10 cellular contexts compared by ENCODE assay signal in the genomic region with DNA sequence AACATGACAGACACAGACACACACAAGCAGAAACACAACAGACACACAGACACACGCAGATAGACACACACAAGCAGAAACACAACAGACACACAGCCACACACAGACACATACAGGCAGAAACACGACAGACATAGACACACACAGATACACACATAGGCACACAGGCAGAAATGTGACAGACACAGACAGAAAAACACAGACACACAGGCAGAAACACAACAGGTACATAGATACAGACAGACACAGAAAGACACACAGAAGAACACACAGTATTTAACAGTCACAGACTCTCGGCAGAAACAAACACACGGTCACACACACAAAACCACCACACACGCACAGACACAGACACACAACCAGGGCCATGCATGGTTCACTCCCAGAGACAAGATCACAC. TPM values are rescaled to one million over a fixed set of nuclear protein-coding genes. Genes with fewer than 3 reads are reported as not detected.
A peak's percentile ranks its signal among the peaks of the same experiment; 100 is the strongest.
DNase-seq lines count a peak whose midpoint lies in the region; ATAC-seq, FAIRE-seq and TF ChIP-seq lines count a peak whose summit lies in the region.
"Had no signal": no experiment of that assay in that cellular context is flagged by ENCODE, and none has a peak within 500 bp of the region (broad histone marks: within the 10 kb centered on the region; RNA-seq: fewer than 3 reads in every experiment).

No MANE protein-coding gene starts in this region.

- H3K4me3 ChIP-seq in heart left ventricle (peak overlapping the region; percentile 42 to 84 (median 61)), mammary epithelial cell (replicated peaks in 1 of 3; ENCODE audit: insufficient read depth in 1 of 3, low read depth in 2 of 3, low read length in 3 of 3) (no peak overlapping the region), lung (peak overlapping the region; percentile 23)

- peaks cover 0 to 3% (median 0%) of the 10 kb centered on the region in 9 donors for H3K36me3 ChIP-seq in heart left ventricle
- no peaks in the 10 kb centered on the region for H3K36me3 ChIP-seq in mammary epithelial cell (ENCODE audit: insufficient read depth, low read length)
- peaks cover 0 to 5% of the 10 kb centered on the region in 2 donors for H3K36me3 ChIP-seq in lung (ENCODE audit: control insufficient read depth in 2 of 2, insufficient read depth in 2 of 2, low read length in 2 of 2)

- no peaks in the 10 kb centered on the region for H4K20me1 ChIP-seq in mammary epithelial cell (ENCODE audit: insufficient read depth, low read length)

- no peak for TF ChIP-seq POLR2A in heart left ventricle (IDR thresholded peaks at IDR 0.05)
- TF ChIP-seq POLR2A in erythroblast (IDR thresholded peaks at IDR 0.05; ENCODE audit: low read length) = no peak

- no peaks in the 10 kb centered on the region for H3K9me3 ChIP-seq in heart left ventricle
- no peaks in the 10 kb centered on the region for H3K9me3 ChIP-seq in mammary epithelial cell (replicated peaks; ENCODE audit: insufficient read depth, low read length)
- no peaks in the 10 kb centered on the region for H3K9me3 ChIP-seq in lung (ENCODE audit: control insufficient read depth in 2 of 2, insufficient read depth in 1 of 2, low read length in 1 of 2)

- intact Hi-C loops in heart left ventricle (cut with DNase I) = no loop called here
- intact Hi-C loops in left ventricle myocardium superior (cut with micrococcal nuclease) = no loop called here
- intact Hi-C loops in mammary epithelial cell (cut with micrococcal nuclease) = no loop called here

- no peak overlapping the region for H2AFZ ChIP-seq in mammary epithelial cell (ENCODE audit: low read depth, low read length)

- peaks cover 8 to 58% (median 38%) of the 10 kb centered on the region in 12 donors for H3K4me1 ChIP-seq in heart left ventricle
- peaks cover 9% of the 10 kb centered on the region for H3K4me1 ChIP-seq in mammary epithelial cell (ENCODE audit: insufficient read depth, low read length)
- H3K4me1 ChIP-seq in lung (ENCODE audit: control insufficient read depth in 2 of 2, insufficient read depth in 2 of 2, low read length in 2 of 2) = peaks cover 0 to 12% of the 10 kb centered on the region in 2 donors

- H3K4me2 ChIP-seq in mammary epithelial cell (ENCODE audit: insufficient read depth, low read depth, low read length) = peak overlapping the region; percentile 67

- no peaks in the 10 kb centered on the region for H3K79me2 ChIP-seq in mammary epithelial cell (ENCODE audit: insufficient read depth, low read length)

- CTCF ChIA-PET in mammary epithelial cell (lab: Charles Lee; ENCODE audit: low non-redundant PET) = no interaction called here

- ATAC-seq in heart left ventricle (no peak), left ventricle myocardium superior (no peak), lung (ENCODE audit: insufficient read depth, low FRiP score) (no peak), HG03432 (IDR thresholded peaks at IDR 0.05; ENCODE audit: unreplicated experiment) (no peak), GM18909 (IDR thresholded peaks at IDR 0.05; ENCODE audit: poor library complexity, unreplicated experiment) (no peak)

- BruUV-seq in mammary epithelial cell (replicated peaks; lab: Mats Ljungman, UMichigan) = no TSS peak

- FAIRE-seq in urothelium cell line (lab: Jason Lieb, UNC) = peak; percentile 13
- FAIRE-seq: RCC 7860 had no signal

- in situ Hi-C loops in mammary epithelial cell (cut with MboI; ENCODE audit: low sequenced_read_pairs in 2 of 2) = no loop called here

- H3K27ac ChIP-seq in heart left ventricle (peak overlapping the region in 10 of 12 donors; percentile 78 to 97 (median 88)), mammary epithelial cell (ENCODE audit: insufficient read depth, low read depth, low read length) (no peak overlapping the region), lung (ENCODE audit: low read depth in 1 of 2, low read length in 1 of 2) (no peak overlapping the region)

- no peak overlapping the region for H3K9ac ChIP-seq in mammary epithelial cell (ENCODE audit: insufficient read depth, low read length)

- 36 to 58% (median 50%) methylated on average over 5 of the region's 5 CpGs for WGBS in heart left ventricle, 4 donors
- WGBS in mammary epithelial cell (ENCODE audit: low coverage, missing lambda C conversion rate) = 89% methylated on average over 2 of the region's 5 CpGs
- WGBS in lung, 2 donors = 44 to 48% methylated on average over 5 of the region's 5 CpGs

- no peak for DNase-seq in heart left ventricle
- no peak for DNase-seq in left ventricle myocardium superior
- DNase-seq in mammary epithelial cell = no peak
- no peak for DNase-seq in lung (ENCODE audit: low spot score)
- no peak for DNase-seq in urothelium cell line (ENCODE audit: low spot score)
- DNase-seq in erythroblast (lab: John Stamatoyannopoulos, UW) = no peak

- H3K27me3 ChIP-seq in heart left ventricle (peaks cover 0 to 11% (median 0%) of the 10 kb centered on the region in 9 donors), mammary epithelial cell (ENCODE audit: insufficient read depth, low read length) (no peaks in the 10 kb centered on the region), lung (ENCODE audit: control insufficient read depth, insufficient read depth) (no peaks in the 10 kb centered on the region)

- dilution Hi-C loops in mammary epithelial cell (cut with HindIII; ENCODE audit: low sequenced_read_pairs) = no loop called here

- TF ChIP-seq CTCF in heart left ventricle (IDR thresholded peaks at IDR 0.05) (no peak), mammary epithelial cell (conservative IDR thresholded peaks at IDR 0.05 in 1 of 2, IDR thresholded peaks at IDR 0.05 in 1 of 2; ENCODE audit: extremely low read depth in 1 of 2, insufficient read depth in 1 of 2, low read depth in 1 of 2, low read length in 2 of 2) (no peak), lung (IDR thresholded peaks at IDR 0.05; ENCODE audit: control extremely low read depth, extremely low read depth) (no peak)

RNA-seq across cellular contexts. Expression of gene TBXA2R, which starts 0.9 kb away (rescaled TPM):
- total RNA-seq in heart left ventricle (1 to 10 TPM; 2.4 to 5.1 (median 2.9) TPM), left ventricle myocardium superior (2.0 TPM), mammary epithelial cell (under 1 TPM in 1 of 2 donors, not detected in 1; 0.17 TPM), lung (1 to 10 TPM; 2.8 to 7.6 TPM)
- polyA plus RNA-seq in heart left ventricle (1 to 10 TPM; 1.9 to 2.2 TPM), mammary epithelial cell (0.07 TPM), lung (1 to 10 TPM; 2.5 to 4.3 TPM)
- polyA minus RNA-seq in mammary epithelial cell = not detected
- total RNA-seq: progenitor cell of endocrine pancreas had no signal

RNA-seq across cellular contexts. Expression of gene GIPC3, which starts 20.5 kb away (rescaled TPM):
- total RNA-seq in heart left ventricle (1 to 10 TPM in 8 of 9 donors, under 1 TPM in 1; 1.00 to 3.3 (median 2.1) TPM), left ventricle myocardium superior (1.9 TPM), mammary epithelial cell (not detected), lung (1 to 10 TPM; 1.9 to 2.1 TPM)
- polyA plus RNA-seq in heart left ventricle (1 to 10 TPM; 1.2 TPM), mammary epithelial cell (0.01 TPM), lung (1 to 10 TPM; 1.6 to 1.8 TPM)
- polyA minus RNA-seq in mammary epithelial cell = not detected
- total RNA-seq: progenitor cell of endocrine pancreas had no signal

RNA-seq across cellular contexts. Expression of gene CACTIN, which starts 20.8 kb away (rescaled TPM):
- total RNA-seq in heart left ventricle (10 to 100 TPM in 8 of 9 donors, 1 to 10 TPM in 1; 9.8 to 23.4 (median 14.1) TPM), left ventricle myocardium superior (13.5 TPM), mammary epithelial cell (10 to 100 TPM; 16.0 to 26.5 TPM), lung (10 to 100 TPM; 18.4 to 23.4 TPM)
- polyA plus RNA-seq in heart left ventricle (10 to 100 TPM; 11.9 to 20.4 TPM), mammary epithelial cell (14.4 TPM), lung (10 to 100 TPM; 16.7 to 19.1 TPM)
- polyA minus RNA-seq in mammary epithelial cell = 11.2 TPM

RNA-seq across cellular contexts. Expression of gene HMG20B, which starts 33.0 kb away (rescaled TPM):
- total RNA-seq in heart left ventricle (10 to 100 TPM; 24.8 to 65.6 (median 35.4) TPM), left ventricle myocardium superior (36.9 TPM), mammary epithelial cell (100 to 1,000 TPM in 1 of 2 donors, 10 to 100 TPM in 1; 95.7 to 162 TPM), lung (10 to 100 TPM; 60.2 to 91.3 TPM)
- polyA plus RNA-seq in heart left ventricle (10 to 100 TPM; 48.8 to 68.6 TPM), mammary epithelial cell (51.6 TPM), lung (10 to 100 TPM; 51.1 to 93.4 TPM)
- polyA minus RNA-seq in mammary epithelial cell = 13.5 TPM

RNA-seq across cellular contexts. Expression of gene MFSD12, which starts 48.4 kb away (rescaled TPM):
- total RNA-seq in heart left ventricle = 10 to 100 TPM; 15.7 to 62.8 (median 23.4) TPM
- polyA plus RNA-seq in heart left ventricle = 10 to 100 TPM; 19.0 to 51.8 TPM
- total RNA-seq in left ventricle myocardium superior = 21.8 TPM
- 100 to 1,000 TPM; 113 to 267 TPM for total RNA-seq in mammary epithelial cell
- polyA plus RNA-seq in mammary epithelial cell = 61.6 TPM
- 72.3 TPM for polyA minus RNA-seq in mammary epithelial cell
- total RNA-seq in lung = 10 to 100 TPM; 25.5 to 78.4 TPM
- 10 to 100 TPM; 60.0 to 64.4 TPM for polyA plus RNA-seq in lung

Comparison
In these comparisons a context has a peak if more than half of its experiments do, and no peak if none do; other contexts are left out.
1. H3K27ac ChIP-seq: peak in heart left ventricle (10 of 12); none in mammary epithelial cell (single experiment) and lung (0 of 2).
2. H3K4me3 ChIP-seq: peak in heart left ventricle (12 of 12) and lung (single experiment); none in mammary epithelial cell (0 of 3).